ENCODE assay signal across 1 cellular context in the genomic region with DNA sequence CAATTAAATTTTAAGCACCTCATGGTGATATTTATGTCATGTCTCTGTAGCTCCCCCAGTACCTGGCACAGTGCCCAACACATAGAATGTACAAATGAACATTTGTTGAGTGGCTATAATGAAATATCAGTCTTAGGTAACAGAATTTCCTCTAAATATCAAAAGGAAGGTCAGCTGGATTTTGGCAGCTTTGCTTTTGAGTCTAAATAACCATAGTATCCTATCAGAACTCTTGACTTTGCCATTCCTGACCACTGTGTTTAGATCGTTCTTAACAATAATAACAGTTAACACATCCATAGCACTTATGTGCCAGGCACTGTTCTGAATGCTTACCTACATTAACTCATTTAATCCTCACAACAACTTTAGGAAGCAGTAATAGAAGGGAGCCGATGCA.
TF ChIP-seq lines count a peak whose summit lies in the region.

No MANE protein-coding gene starts in this region.

TF ChIP-seq in HepG2, 621 proteins besides CTCF, POLR2A, EP300 and RAD21:
- TF ChIP-seq IRF9 (CRISPR knock-in tag; IDR thresholded peaks at IDR 0.05; ENCODE audit: borderline replicate concordance) (no peak), POLR2AphosphoS5 (IDR thresholded peaks at IDR 0.05; ENCODE audit: low read depth, low read length) (peak; percentile 9; the same call in 1 of the 2 replicates)
